Comparison of ENCODE assay signal across 8 cellular contexts in the genomic region with DNA sequence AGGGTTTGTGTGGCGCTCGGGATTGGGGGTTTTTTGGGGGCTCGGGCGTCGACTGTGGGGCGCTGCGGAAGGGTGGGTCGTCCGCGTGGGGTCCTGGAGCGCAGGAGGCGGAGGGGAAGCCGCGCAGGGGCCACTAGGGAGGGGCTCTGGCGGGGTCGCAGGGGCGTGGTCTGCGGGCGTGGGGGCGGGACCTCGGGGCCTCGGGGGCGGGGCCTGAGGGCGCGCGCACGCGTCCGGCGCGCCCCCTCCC. TPM values are rescaled to one million over a fixed set of nuclear protein-coding genes. Genes with fewer than 3 reads are reported as not detected.
DNase-seq lines count a peak whose midpoint lies in the region; ATAC-seq and TF ChIP-seq lines count a peak whose summit lies in the region.
"Not testable (repeated sequence)": the region's sequence is repeated elsewhere in the genome, so short reads cannot be mapped to it uniquely, and the experiment has no call there.

A gene (plus strand): TSS at position 228 of the 250 bp plus-strand sequence. CDS start 45,754 bp downstream, outside the sequence.

- H3K9ac ChIP-seq in stomach smooth muscle (ENCODE audit: low read length in 2 of 2): peak within 1 kb of the TSS; percentile 79 to 91

- H3K4me3 ChIP-seq in esophagus squamous epithelium (peak within 1 kb of the TSS; percentile 57 to 99 (median 96)), stomach smooth muscle (ENCODE audit: low read length in 2 of 2) (peak within 1 kb of the TSS; percentile 92 to 93)

- CTCF ChIA-PET in CD4-positive, alpha-beta T cell (lab: Charles Lee): not testable (repeated sequence)

- intact Hi-C loops in CD4-positive, alpha-beta T cell (cut with DNase I, micrococcal nuclease); esophagus squamous epithelium (cut with DNase I): not testable (repeated sequence)

- H3K27ac ChIP-seq in CD4-positive, alpha-beta T cell (ENCODE audit: low read depth, low read length): not testable (repeated sequence)
- H3K27ac ChIP-seq in esophagus squamous epithelium (peak within 1 kb of the TSS; percentile 94 to 99 (median 96)), stomach smooth muscle (ENCODE audit: low read length) (peak within 1 kb of the TSS; percentile 58)

- TF ChIP-seq POLR2A in esophagus squamous epithelium (IDR thresholded peaks at IDR 0.05): not testable (repeated sequence)

- H3K36me3 Mint-ChIP-seq in CD4-positive, alpha-beta T cell (ENCODE audit: low read depth); activated naive CD8-positive, alpha-beta T cell treated with anti-CD3 and anti-CD28 coated beads, Interleukin-2, amount 50 U/mL, for 24 hours (ENCODE audit: low read depth): not testable (repeated sequence)

- peak; percentile 55 for ATAC-seq in CD4-positive, alpha-beta T cell (ENCODE audit: poor library complexity)
- not testable (repeated sequence) for ATAC-seq in activated naive CD8-positive, alpha-beta T cell treated with anti-CD3 and anti-CD28 coated beads, Interleukin-2, amount 50 U/mL, for 24 hours
- ATAC-seq in left lobe of liver: peak; percentile 92

- not testable (repeated sequence) for H3K27me3 Mint-ChIP-seq in CD4-positive, alpha-beta T cell; activated naive CD8-positive, alpha-beta T cell treated with anti-CD3 and anti-CD28 coated beads, Interleukin-2, amount 50 U/mL, for 24 hours

- TF ChIP-seq CTCF in CD4-positive, alpha-beta T cell (IDR thresholded peaks at IDR 0.05); esophagus squamous epithelium (IDR thresholded peaks at IDR 0.05): not testable (repeated sequence)

- H3K4me1 Mint-ChIP-seq in CD4-positive, alpha-beta T cell (ENCODE audit: low read depth); activated naive CD8-positive, alpha-beta T cell treated with anti-CD3 and anti-CD28 coated beads, Interleukin-2, amount 50 U/mL, for 24 hours: not testable (repeated sequence)

- peaks cover 5 to 39% (median 25%) of the 10 kb centered on the region in 3 donors for H3K4me1 ChIP-seq in esophagus squamous epithelium
- peaks cover 21% of the 10 kb centered on the region for H3K4me1 ChIP-seq in stomach smooth muscle (ENCODE audit: control insufficient read depth, insufficient read depth, low read length)

- no CpG with 5 or more reads among the region's 31 CpGs for WGBS in esophagus squamous epithelium, 2 donors

- not testable (repeated sequence) for H3K27me3 ChIP-seq in CD4-positive, alpha-beta T cell (ENCODE audit: control insufficient read depth, insufficient read depth, low read length); esophagus squamous epithelium; stomach smooth muscle (ENCODE audit: control insufficient read depth in 1 of 2, insufficient read depth in 2 of 2, low read length in 2 of 2)

- H3K4me3 Mint-ChIP-seq in CD4-positive, alpha-beta T cell: peak within 1 kb of the TSS; percentile 88
- peak within 1 kb of the TSS; percentile 82 for H3K4me3 Mint-ChIP-seq in activated naive CD8-positive, alpha-beta T cell treated with anti-CD3 and anti-CD28 coated beads, Interleukin-2, amount 50 U/mL, for 24 hours

- peak within 1 kb of the TSS; percentile 36 for H3K27ac Mint-ChIP-seq in CD4-positive, alpha-beta T cell
- peak within 1 kb of the TSS; percentile 59 for H3K27ac Mint-ChIP-seq in activated naive CD8-positive, alpha-beta T cell treated with anti-CD3 and anti-CD28 coated beads, Interleukin-2, amount 50 U/mL, for 24 hours

- peaks cover 0 to 12% (median 0%) of the 10 kb centered on the region in 3 donors for H3K36me3 ChIP-seq in esophagus squamous epithelium
- H3K36me3 ChIP-seq in stomach smooth muscle (ENCODE audit: control insufficient read depth in 2 of 2, insufficient read depth in 2 of 2, low read length in 2 of 2): not testable (repeated sequence)

- not testable (repeated sequence) for H3K9me3 Mint-ChIP-seq in CD4-positive, alpha-beta T cell; activated naive CD8-positive, alpha-beta T cell treated with anti-CD3 and anti-CD28 coated beads, Interleukin-2, amount 50 U/mL, for 24 hours

- not testable (repeated sequence) for H3K9me3 ChIP-seq in CD4-positive, alpha-beta T cell (ENCODE audit: control insufficient read depth, low read length); esophagus squamous epithelium; stomach smooth muscle (ENCODE audit: control insufficient read depth in 2 of 2, low read length in 2 of 2)

- POLR2A ChIA-PET in CD4-positive, alpha-beta T cell (lab: Charles Lee): not testable (repeated sequence)

- peak; percentile 31 to 68 (median 51) for DNase-seq in CD4-positive, alpha-beta T cell
- DNase-seq in HK-2 (ENCODE audit: unreplicated experiment) (peak; percentile 49), T-helper 9 cell (peak; percentile 48), left lobe of liver (ENCODE audit: low spot score) (peak; percentile 76)
- DNase-seq in activated naive CD8-positive, alpha-beta T cell treated with anti-CD3 and anti-CD28 coated beads, Interleukin-2, amount 50 U/mL, for 24 hours: peak; percentile 59
- DNase-seq in esophagus squamous epithelium (lab: John Stamatoyannopoulos, UW); pulmonary artery endothelial cell (ENCODE audit: low read depth, low spot score): not testable (repeated sequence)

RNA-seq across cellular contexts. Expression of the gene that starts here (rescaled TPM):
- total RNA-seq in CD4-positive, alpha-beta T cell: 10 to 100 TPM; 11.9 to 12.3 TPM
- 10 to 100 TPM; 24.2 to 61.4 (median 56.1) TPM for total RNA-seq in esophagus squamous epithelium
- 13.1 TPM for total RNA-seq in left lobe of liver
- 30.8 and 44.7 TPM in 2 replicates for total RNA-seq in pulmonary artery endothelial cell
